In genomic region chr4:8044699-8045098, GRCh38 we compare ENCODE assay signal across 1 cellular context.
A peak's percentile ranks its signal among the peaks of the same experiment; 100 is the strongest.
TF ChIP-seq lines count a peak whose summit lies in the region.

No MANE protein-coding gene starts in this region.

TF ChIP-seq in HepG2, 621 proteins besides CTCF, POLR2A, EP300 and RAD21 (continued from another document):
- no peak for TF ChIP-seq FOXP1 (IDR thresholded peaks at IDR 0.05)
- TF ChIP-seq FOXP1 (CRISPR knock-in tag; IDR thresholded peaks at IDR 0.05) = peak; percentile 32; the same call in 1 of the 2 replicates
